Comparison of ENCODE assay signal across 12 cellular contexts in the genomic region with DNA sequence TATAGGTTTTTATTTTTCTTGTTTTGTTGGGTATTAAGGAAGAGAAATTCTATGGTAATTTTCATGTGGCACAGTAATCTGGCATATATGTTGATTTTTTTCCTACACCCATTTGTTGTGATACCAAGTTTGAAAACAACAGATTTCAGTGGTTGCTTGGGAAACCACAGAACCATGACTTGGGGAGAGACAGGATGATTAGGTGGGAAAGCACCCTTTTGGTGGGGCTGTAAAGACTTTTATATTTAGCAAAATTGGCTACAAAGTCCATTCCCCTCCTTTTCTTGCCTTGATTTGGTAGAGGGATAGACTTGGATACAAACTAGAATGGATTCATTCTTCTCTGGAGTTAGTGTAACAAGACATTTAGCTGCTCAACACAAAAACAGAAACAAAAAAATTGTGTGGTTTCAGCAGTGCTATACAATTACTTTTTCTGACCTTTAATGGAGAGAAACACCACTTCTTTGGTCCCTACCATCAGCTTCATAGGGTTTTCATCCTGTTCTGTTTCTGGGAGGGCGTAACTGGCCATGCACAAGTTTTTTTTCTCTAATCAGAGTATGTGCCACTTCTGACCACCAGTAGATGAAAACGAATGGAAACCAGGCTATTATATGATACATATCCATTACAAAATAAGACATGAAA. TPM values are rescaled to one million over a fixed set of nuclear protein-coding genes. Genes with fewer than 3 reads are reported as not detected.
DNase-seq lines count a peak whose midpoint lies in the region; ATAC-seq, FAIRE-seq and TF ChIP-seq lines count a peak whose summit lies in the region.
"Had no signal": no experiment of that assay in that cellular context is flagged by ENCODE, and none has a peak within 500 bp of the region (broad histone marks: within the 10 kb centered on the region; RNA-seq: fewer than 3 reads in every experiment).

No MANE protein-coding gene starts in this region.

- H3K9me3 Mint-ChIP-seq in activated naive CD4-positive, alpha-beta T cell treated with anti-CD3 and anti-CD28 coated beads, Interleukin-2, amount 50 U/mL, for 72 hours = peaks cover 0 to 7% of the 10 kb centered on the region in 2 donors

- FAIRE-seq in GM12892 (lab: Jason Lieb, UNC) = peak; percentile 84

- 79 to 83% methylated on average over 2 of the region's 2 CpGs for WGBS in testis, 2 donors
- 65 to 76% (median 74%) methylated on average over 2 of the region's 2 CpGs for WGBS in adrenal gland, 4 donors

- intact Hi-C loops in testis (cut with DNase I; ENCODE audit: low total_unique reads) (no loop called here), adrenal gland (cut with DNase I) (no loop called here)

- ATAC-seq in GM19395 (IDR thresholded peaks at IDR 0.05; ENCODE audit: unreplicated experiment) (peak; percentile 58), HG03045 (IDR thresholded peaks at IDR 0.05; ENCODE audit: unreplicated experiment) (peak; percentile 66)
- ATAC-seq in activated naive CD4-positive, alpha-beta T cell treated with anti-CD3 and anti-CD28 coated beads, Interleukin-2, amount 50 U/mL, for 72 hours = peak; percentile 19 to 24

- H3K27me3 ChIP-seq in testis = no peaks in the 10 kb centered on the region
- peaks cover 7% of the 10 kb centered on the region for H3K27me3 ChIP-seq in adrenal gland

- H3K27ac ChIP-seq in testis (no peak overlapping the region), adrenal gland (no peak overlapping the region)
- H3K27ac ChIP-seq: sigmoid colon had no signal

- DNase-seq in GM12892 (ENCODE audit: insufficient read length) (no peak), NCI-H1694 treated with DMSO at 0.1 percent for 48 hours (lab: John Stamatoyannopoulos, UW) (no peak), testis (no peak), C1 segment of cervical spinal cord (lab: John Stamatoyannopoulos, UW) (no peak), adrenal gland (no peak)
- no peak for DNase-seq in activated naive CD4-positive, alpha-beta T cell treated with anti-CD3 and anti-CD28 coated beads, Interleukin-2, amount 50 U/mL, for 72 hours (ENCODE audit: low spot score in 2 of 2)
- DNase-seq: anterior cingulate cortex, DND-41, NCI-H2081, sigmoid colon had no signal

- H3K27ac Mint-ChIP-seq in activated naive CD4-positive, alpha-beta T cell treated with anti-CD3 and anti-CD28 coated beads, Interleukin-2, amount 50 U/mL, for 72 hours = peak overlapping the region; percentile 85 to 96

- H3K36me3 Mint-ChIP-seq in activated naive CD4-positive, alpha-beta T cell treated with anti-CD3 and anti-CD28 coated beads, Interleukin-2, amount 50 U/mL, for 72 hours = peaks cover 52 to 82% of the 10 kb centered on the region in 2 donors

- no peaks in the 10 kb centered on the region for H3K36me3 ChIP-seq in testis (ENCODE audit: low read depth, missing control alignments)
- H3K36me3 ChIP-seq in adrenal gland (replicated peaks in 1 of 2) = no peaks in the 10 kb centered on the region
- H3K36me3 ChIP-seq: sigmoid colon had no signal

- TF ChIP-seq CTCF in testis (IDR thresholded peaks at IDR 0.05) (no peak), adrenal gland (IDR thresholded peaks at IDR 0.05) (no peak)

- TF ChIP-seq POLR2A in GM12892 (IDR thresholded peaks at IDR 0.05; ENCODE audit: low read depth, low read length) (no peak), testis (IDR thresholded peaks at IDR 0.05) (no peak), adrenal gland (IDR thresholded peaks at IDR 0.05) (no peak)

- H3K4me3 ChIP-seq in testis (no peak overlapping the region), adrenal gland (no peak overlapping the region)
- H3K4me3 ChIP-seq: sigmoid colon had no signal

- H3K9me3 ChIP-seq in testis = no peaks in the 10 kb centered on the region
- no peaks in the 10 kb centered on the region for H3K9me3 ChIP-seq in adrenal gland (replicated peaks in 1 of 3)
- H3K9me3 ChIP-seq: sigmoid colon had no signal

- H3K4me1 ChIP-seq in testis (no peaks in the 10 kb centered on the region), adrenal gland (replicated peaks in 1 of 2) (no peaks in the 10 kb centered on the region)
- H3K4me1 ChIP-seq: sigmoid colon had no signal

RNA-seq across cellular contexts. Expression of gene FIGNL1, which starts 52.7 kb away (rescaled TPM):
- polyA plus RNA-seq in GM12892 (2012; ENCODE audit: missing spikeins) = 15.5 TPM
- total RNA-seq in activated naive CD4-positive, alpha-beta T cell treated with anti-CD3 and anti-CD28 coated beads, Interleukin-2, amount 50 U/mL, for 72 hours = 10 to 100 TPM; 46.0 to 50.7 TPM
- total RNA-seq in testis (10 to 100 TPM; 19.1 to 20.9 TPM), adrenal gland (1 to 10 TPM; 4.5 to 9.8 (median 7.7) TPM)
- polyA plus RNA-seq in testis (ENCODE audit: insufficient read depth, low read depth, low replicate concordance) (10.4 TPM), adrenal gland (1 to 10 TPM; 4.0 to 8.1 (median 7.9) TPM)
